In genomic region chr19:3838661-3839060, GRCh38 we compare ENCODE assay signal across 27 cellular contexts. TPM values are rescaled to one million over a fixed set of nuclear protein-coding genes. Genes with fewer than 3 reads are reported as not detected.
"Had no signal": no experiment of that assay in that cellular context is flagged by ENCODE, and none has a peak within 500 bp of the region (broad histone marks: within the 10 kb centered on the region; RNA-seq: fewer than 3 reads in every experiment).

No MANE protein-coding gene starts in this region.

- H3K36me3 Mint-ChIP-seq: activated CD4-positive, alpha-beta memory T cell treated with anti-CD3 and anti-CD28 coated beads for 36 hours had no signal

- DNase-seq: activated CD4-positive, alpha-beta memory T cell treated with anti-CD3 and anti-CD28 coated beads for 36 hours; activated CD4-positive, alpha-beta T cell treated with anti-CD3 and anti-CD28 coated beads, Interleukin-2, amount 10 ng/mL, durations not matched to agents 7 days and 5 days; activated CD4-positive, CD25-positive, alpha-beta regulatory T cell; activated CD8-positive, alpha-beta memory T cell treated with anti-CD3 and anti-CD28 coated beads for 24 hours; activated gamma-delta T cell treated with Interleukin-2 at 50 U/mL for 16 hours; activated naive CD4-positive, alpha-beta T cell treated with anti-CD3 and anti-CD28 coated beads, Interleukin-2, amount 50 U/mL, for 16 hours; activated T-cell treated with anti-CD3 and anti-CD28 coated beads, Interleukin-2, amount 50 U/mL, for 48 hours; aorta; caudate nucleus; Karpas-422; NCI-H1105 treated with DMSO at 0.1 percent for 48 hours; NCI-H1436 treated with DMSO at 0.1 percent for 48 hours; NCI-H187; NCI-H2081; NCI-H510A treated with DMSO at 0.1 percent for 48 hours; NCI-H69; NK-92 treated with Interleukin-12 subunit alpha and Interleukin-12 subunit beta, amount 100 ng/mL, for 24 hours; OCI-M1; Right ventricle myocardium superior; T-helper 2 cell; T1000 had no signal

- H3K27ac ChIP-seq: breast epithelium, RWPE1, SJSA1, VCaP had no signal

- H3K4me1 Mint-ChIP-seq: activated CD4-positive, alpha-beta T cell treated with anti-CD3 and anti-CD28 coated beads, Interleukin-2, amount 10 ng/mL, durations not matched to agents 7 days and 5 days; activated T-helper 17 cell treated with anti-CD3 and anti-CD28 coated beads, Interleukin-2, amount 50 U/mL, for 72 hours had no signal

- H3K4me3 ChIP-seq: breast epithelium, SJSA1 had no signal

- H3K9me3 Mint-ChIP-seq: activated T-helper 17 cell treated with anti-CD3 and anti-CD28 coated beads, Interleukin-2, amount 50 U/mL, for 72 hours had no signal

- H3K9me3 ChIP-seq: breast epithelium, SJSA1 had no signal

- H3K27me3 Mint-ChIP-seq: activated CD4-positive, alpha-beta memory T cell treated with anti-CD3 and anti-CD28 coated beads for 36 hours; activated CD4-positive, alpha-beta T cell treated with anti-CD3 and anti-CD28 coated beads, Interleukin-2, amount 10 ng/mL, durations not matched to agents 7 days and 5 days had no signal

- H3K4me1 ChIP-seq: breast epithelium, SJSA1 had no signal

- ATAC-seq: activated T-helper 17 cell treated with anti-CD3 and anti-CD28 coated beads, Interleukin-2, amount 50 U/mL, for 72 hours; Panc1 had no signal

- H3K4me3 Mint-ChIP-seq: activated CD4-positive, alpha-beta memory T cell treated with anti-CD3 and anti-CD28 coated beads for 36 hours; activated CD4-positive, alpha-beta T cell treated with anti-CD3 and anti-CD28 coated beads, Interleukin-2, amount 10 ng/mL, durations not matched to agents 7 days and 5 days; activated T-helper 17 cell treated with anti-CD3 and anti-CD28 coated beads, Interleukin-2, amount 50 U/mL, for 72 hours had no signal

- H3K27ac Mint-ChIP-seq: activated CD4-positive, alpha-beta memory T cell treated with anti-CD3 and anti-CD28 coated beads for 36 hours; activated CD4-positive, alpha-beta T cell treated with anti-CD3 and anti-CD28 coated beads, Interleukin-2, amount 10 ng/mL, durations not matched to agents 7 days and 5 days; activated T-helper 17 cell treated with anti-CD3 and anti-CD28 coated beads, Interleukin-2, amount 50 U/mL, for 72 hours had no signal

- H3K36me3 ChIP-seq: breast epithelium, SJSA1 had no signal

RNA-seq across cellular contexts. Expression of gene ZFR2, which starts 30.2 kb away (rescaled TPM):
- total RNA-seq: aorta, Right ventricle myocardium superior, SJSA1 had no signal

RNA-seq across cellular contexts. Expression of gene ATCAY, which starts 41.8 kb away (rescaled TPM):
- total RNA-seq: activated CD4-positive, alpha-beta memory T cell treated with anti-CD3 and anti-CD28 coated beads for 36 hours; activated CD4-positive, alpha-beta T cell treated with anti-CD3 and anti-CD28 coated beads, Interleukin-2, amount 10 ng/mL, durations not matched to agents 7 days and 5 days; activated T-helper 17 cell treated with anti-CD3 and anti-CD28 coated beads, Interleukin-2, amount 50 U/mL, for 72 hours; aorta; Right ventricle myocardium superior had no signal

RNA-seq across cellular contexts. Expression of gene MATK, which starts 52.5 kb away (rescaled TPM):
- total RNA-seq: SJSA1 had no signal
